In genomic region chr14:95300697-95301526, GRCh38 we compare ENCODE assay signal across 16 cellular contexts. TPM values are rescaled to one million over a fixed set of nuclear protein-coding genes. Genes with fewer than 3 reads are reported as not detected.
A peak's percentile ranks its signal among the peaks of the same experiment; 100 is the strongest.
DNase-seq lines count a peak whose midpoint lies in the region; ATAC-seq and TF ChIP-seq lines count a peak whose summit lies in the region.
"Had no signal": no experiment of that assay in that cellular context is flagged by ENCODE, and none has a peak within 500 bp of the region (broad histone marks: within the 10 kb centered on the region; RNA-seq: fewer than 3 reads in every experiment).

No MANE protein-coding gene starts in this region.

- no peaks in the 10 kb centered on the region for H3K27me3 ChIP-seq in dorsolateral prefrontal cortex
- H3K27me3 ChIP-seq: foreskin keratinocyte, right atrium auricular region, SJSA1 had no signal

- intact Hi-C loops in dorsolateral prefrontal cortex (cut with DNase I) = no loop called here

- peak overlapping the region in 29 of 59 donors; percentile 3 to 52 (median 18) for H3K4me3 ChIP-seq in dorsolateral prefrontal cortex
- H3K4me3 ChIP-seq: right atrium auricular region, SJSA1 had no signal

- DNase-seq in NCI-H526 (lab: John Stamatoyannopoulos, UW) (peak; percentile 61 to 79), dorsolateral prefrontal cortex (peak in 7 of 10 donors; percentile 57 to 90 (median 75)), mesenteric fat pad (ENCODE audit: low spot score) (peak; percentile 77), superior temporal gyrus (ENCODE audit: extremely low spot score) (peak; percentile 97), cerebellar nuclear complex (lab: John Stamatoyannopoulos, UW) (no peak), NCI-H82 treated with DMSO at 0.1 percent for 48 hours (lab: John Stamatoyannopoulos, UW; ENCODE audit: unreplicated experiment) (no peak)
- DNase-seq: activated naive CD8-positive, alpha-beta T cell treated with anti-CD3 and anti-CD28 coated beads for 36 hours; foreskin keratinocyte; GF-D8; Kasumi-1; NCI-H1105; NCI-H2081 treated with DMSO at 0.1 percent for 48 hours; NCI-H524 treated with DMSO at 0.1 percent for 48 hours had no signal

- H3K27ac ChIP-seq in dorsolateral prefrontal cortex = peak overlapping the region; percentile 12 to 100 (median 97)
- H3K27ac ChIP-seq: foreskin keratinocyte, SJSA1 had no signal

- peak in 10 of 56 donors; percentile 11 to 37 (median 16) for TF ChIP-seq CTCF in dorsolateral prefrontal cortex (IDR thresholded peaks at IDR 0.05 in 54 of 56, conservative IDR thresholded peaks at IDR 0.05 in 2 of 56; ENCODE audit: low read depth in 1 of 56, partially characterized antibody in 56 of 56)

- ATAC-seq in GM21423 (IDR thresholded peaks at IDR 0.05; ENCODE audit: unreplicated experiment) = no peak
- ATAC-seq: foreskin keratinocyte had no signal

RNA-seq across cellular contexts. Expression of gene CLMN, which starts 18.8 kb away (rescaled TPM):
- total RNA-seq in dorsolateral prefrontal cortex (100 to 1,000 TPM in 37 of 120 experiments, 10 to 100 TPM in 83; 22.3 to 262 (median 78.6) TPM), mesenteric fat pad (47.4 TPM)

Comparison
In these comparisons a context has a peak if more than half of its experiments do, and no peak if none do; other contexts are left out.
1. DNase-seq: peak in NCI-H526 (2 of 2), dorsolateral prefrontal cortex (7 of 10), mesenteric fat pad (single experiment) and superior temporal gyrus (single experiment); none in cerebellar nuclear complex (0 of 2) and NCI-H82 treated with DMSO at 0.1 percent for 48 hours (single experiment).